30 cellular contexts compared by ENCODE assay signal in genomic region chr2:46077522-46078062, GRCh38.
"Had no signal": no experiment of that assay in that cellular context is flagged by ENCODE, and none has a peak within 500 bp of the region (broad histone marks: within the 10 kb centered on the region; RNA-seq: fewer than 3 reads in every experiment).

No MANE protein-coding gene starts in this region.

- H3K4me1 ChIP-seq: pancreas, testis had no signal

- H3K36me3 ChIP-seq: neutrophil, pancreas, right atrium auricular region, tibial artery had no signal

- H3K27me3 ChIP-seq: neutrophil, pancreas, right atrium auricular region, testis, tibial artery had no signal

- H3K27me3 Mint-ChIP-seq: effector memory CD8-positive, alpha-beta T cell; memory B cell; naive B cell; stimulated activated memory B cell treated with anti-CD40 and anti-IgM and Interleukin-4, amounts not matched to agents 10 μg/mL and 1 μg/mL and 100 μg/mL, for 72 hours; type B pancreatic cell had no signal

- H3K36me3 Mint-ChIP-seq: mesothelial cell of epicardium; natural killer cell treated with Interleukin-12 subunit alpha and Interleukin-12 subunit beta and Interleukin-15 and Interleukin-18, amount 100 ng/mL, for 72 hours had no signal

- H3K4me3 ChIP-seq: lung, mucosa of descending colon, pancreas, right atrium auricular region, smooth muscle cell, testis, tibial artery had no signal

- H3K4me3 Mint-ChIP-seq: effector memory CD8-positive, alpha-beta T cell; immature natural killer cell; memory B cell; mesothelial cell of epicardium; naive B cell; natural killer cell treated with Interleukin-12 subunit alpha and Interleukin-12 subunit beta and Interleukin-15 and Interleukin-18, amount 100 ng/mL, for 72 hours; neural crest cell; stimulated activated memory B cell treated with anti-CD40 and anti-IgM and Interleukin-4, amounts not matched to agents 10 μg/mL and 1 μg/mL and 100 μg/mL, for 72 hours; type B pancreatic cell had no signal

- ATAC-seq: effector memory CD8-positive, alpha-beta T cell; left colon; left ventricle myocardium superior; mucosa of descending colon; natural killer cell treated with Interleukin-12 subunit alpha and Interleukin-12 subunit beta and Interleukin-15 and Interleukin-18, amount 100 ng/mL, for 72 hours; pancreas; sciatic nerve; stimulated activated memory B cell treated with anti-CD40 and anti-IgM and Interleukin-4, amounts not matched to agents 10 μg/mL and 1 μg/mL and 100 μg/mL, for 72 hours; stimulated activated naive CD8-positive, alpha-beta T cell treated with anti-CD3 and anti-CD28 coated beads, Interleukin-15, Interleukin-2, amounts not matched to agents 100 U/mL and 50 U/mL, for 24 hours had no signal

- H3K4me1 Mint-ChIP-seq: neural crest cell; stimulated activated memory B cell treated with anti-CD40 and anti-IgM and Interleukin-4, amounts not matched to agents 10 μg/mL and 1 μg/mL and 100 μg/mL, for 72 hours had no signal

- H3K9me3 Mint-ChIP-seq: effector memory CD8-positive, alpha-beta T cell; immature natural killer cell; memory B cell; mesothelial cell of epicardium; naive B cell; natural killer cell treated with Interleukin-12 subunit alpha and Interleukin-12 subunit beta and Interleukin-15 and Interleukin-18, amount 100 ng/mL, for 72 hours; neural crest cell; stimulated activated memory B cell treated with anti-CD40 and anti-IgM and Interleukin-4, amounts not matched to agents 10 μg/mL and 1 μg/mL and 100 μg/mL, for 72 hours; type B pancreatic cell had no signal

- DNase-seq: cortex of kidney; effector memory CD8-positive, alpha-beta T cell; hypothalamus; immature natural killer cell; islet precursor cell; kidney glomerular epithelial cell; left colon; left ventricle myocardium superior; mucosa of descending colon; naive B cell; pancreas; stimulated activated CD4-positive, alpha-beta T cell treated with anti-CD3 and anti-CD28 coated beads, Interleukin-12 subunit alpha, Interleukin-12 subunit beta, amount 100 ng/mL, for 4 hours; stimulated activated CD4-positive, alpha-beta T cell treated with anti-CD3 and anti-CD28 coated beads, Interleukin-1b, Interleukin-23, amount 100 ng/mL, for 48 hours; stimulated activated CD4-positive, alpha-beta T cell treated with anti-CD3 and anti-CD28 coated beads, Interleukin-4, amount 100 ng/mL, for 1 hour; stimulated activated naive CD8-positive, alpha-beta T cell treated with anti-CD3 and anti-CD28 coated beads, Interleukin-15, Interleukin-2, amounts not matched to agents 100 U/mL and 50 U/mL, for 24 hours; substantia nigra; testis; tibial artery had no signal

- H3K27ac ChIP-seq: neutrophil, pancreas, right atrium auricular region, testis, tibial artery had no signal

- H3K9me3 ChIP-seq: mucosa of descending colon, neutrophil, pancreas, right atrium auricular region, testis, tibial artery had no signal

- H3K27ac Mint-ChIP-seq: effector memory CD8-positive, alpha-beta T cell; immature natural killer cell; memory B cell; mesothelial cell of epicardium; progenitor cell of endocrine pancreas; stimulated activated memory B cell treated with anti-CD40 and anti-IgM and Interleukin-4, amounts not matched to agents 10 μg/mL and 1 μg/mL and 100 μg/mL, for 72 hours; type B pancreatic cell had no signal
